39 cellular contexts compared by ENCODE assay signal in genomic region chr1:246416261-246416660, GRCh38.
"Had no signal": no experiment of that assay in that cellular context is flagged by ENCODE, and none has a peak within 500 bp of the region (broad histone marks: within the 10 kb centered on the region; RNA-seq: fewer than 3 reads in every experiment).

No MANE protein-coding gene starts in this region.

- H3K4me1 ChIP-seq: ascending aorta, Peyer's patch had no signal

- H3K4me1 Mint-ChIP-seq: activated naive CD8-positive, alpha-beta T cell treated with anti-CD3 and anti-CD28 coated beads for 36 hours; activated T-helper 17 cell treated with anti-CD3 and anti-CD28 coated beads, Interleukin-2, amount 50 U/mL, for 72 hours; T-cell had no signal

- H3K4me3 ChIP-seq: ascending aorta, MG63, Peyer's patch had no signal

- H3K27ac Mint-ChIP-seq: activated CD4-positive, alpha-beta memory T cell treated with anti-CD3 and anti-CD28 coated beads, Interleukin-2, amount 10 ng/mL, durations not matched to agents 7 days and 5 days; activated CD8-positive, alpha-beta memory T cell treated with anti-CD3 and anti-CD28 coated beads, Interleukin-2, amount 10 ng/mL, durations not matched to agents 7 days and 5 days; activated naive CD8-positive, alpha-beta T cell treated with anti-CD3 and anti-CD28 coated beads for 36 hours; activated T-cell treated with anti-CD3 and anti-CD28 coated beads, Interleukin-2, amount 50 U/mL, for 72 hours; activated T-helper 17 cell treated with anti-CD3 and anti-CD28 coated beads, Interleukin-2, amount 50 U/mL, for 72 hours; T-cell had no signal

- H3K36me3 ChIP-seq: ascending aorta, brain microvascular endothelial cell had no signal

- H3K27me3 ChIP-seq: ascending aorta, brain microvascular endothelial cell, MG63, Peyer's patch had no signal

- ATAC-seq: activated CD8-positive, alpha-beta memory T cell treated with anti-CD3 and anti-CD28 coated beads, Interleukin-2, amount 10 ng/mL, durations not matched to agents 7 days and 5 days; activated T-cell treated with anti-CD3 and anti-CD28 coated beads, Interleukin-2, amount 50 U/mL, for 72 hours; activated T-helper 17 cell treated with anti-CD3 and anti-CD28 coated beads, Interleukin-2, amount 50 U/mL, for 72 hours; PC-3; Right ventricle myocardium inferior; SK-N-SH treated with all-trans-retinoic acid at 6 μM for 48 hours; T-cell had no signal

- DNase-seq: activated CD4-positive, alpha-beta memory T cell treated with anti-CD3 and anti-CD28 coated beads, Interleukin-2, amount 10 ng/mL, durations not matched to agents 7 days and 5 days; activated CD4-positive, alpha-beta T cell treated with anti-CD3 and anti-CD28 coated beads for 1 hour; activated CD4-positive, alpha-beta T cell treated with anti-CD3 and anti-CD28 coated beads for 48 hours; activated CD4-positive, CD25-positive, alpha-beta regulatory T cell; activated CD8-positive, alpha-beta memory T cell treated with anti-CD3 and anti-CD28 coated beads for 24 hours; activated CD8-positive, alpha-beta memory T cell treated with anti-CD3 and anti-CD28 coated beads, Interleukin-2, amount 10 ng/mL, durations not matched to agents 7 days and 5 days; activated CD8-positive, alpha-beta memory T cell treated with anti-CD3 and anti-CD28 coated beads, Interleukin-2, amount 50 U/mL, for 48 hours; activated effector memory CD4-positive, alpha-beta T cell treated with anti-CD3 and anti-CD28 coated beads, Interleukin-2, amount 50 U/mL, for 16 hours; activated naive CD4-positive, alpha-beta T cell; activated naive CD4-positive, alpha-beta T cell treated with anti-CD3 and anti-CD28 coated beads, Interleukin-2, amount 50 U/mL, for 16 hours; activated naive CD8-positive, alpha-beta T cell treated with anti-CD3 and anti-CD28 coated beads for 36 hours; activated T-cell treated with anti-CD3 and anti-CD28 coated beads, Interleukin-2, amount 50 U/mL, for 72 hours; amygdala; brain microvascular endothelial cell; central memory CD4-positive, alpha-beta T cell; Karpas-422; KBM-7; MG63; NCI-H1048; NCI-H1105 treated with DMSO at 0.1 percent for 48 hours; NCI-H1436; NCI-H1694; NCI-H1930; NCI-H2081 treated with DMSO at 0.1 percent for 48 hours; NCI-H345; NCI-H524 treated with DMSO at 0.1 percent for 48 hours; NCI-H748 treated with DMSO at 0.1 percent for 48 hours; NK-92 treated with Interleukin-12 subunit alpha and Interleukin-12 subunit beta, amount 100 ng/mL, for 24 hours; PC-3; Peyer's patch; RPMI8226; SIG-M5; T-cell; T1000; WERI-Rb-1 had no signal

- H3K4me3 Mint-ChIP-seq: activated CD4-positive, alpha-beta memory T cell treated with anti-CD3 and anti-CD28 coated beads, Interleukin-2, amount 10 ng/mL, durations not matched to agents 7 days and 5 days; activated CD8-positive, alpha-beta memory T cell treated with anti-CD3 and anti-CD28 coated beads, Interleukin-2, amount 10 ng/mL, durations not matched to agents 7 days and 5 days; activated naive CD8-positive, alpha-beta T cell treated with anti-CD3 and anti-CD28 coated beads for 36 hours; activated T-cell treated with anti-CD3 and anti-CD28 coated beads, Interleukin-2, amount 50 U/mL, for 72 hours; activated T-helper 17 cell treated with anti-CD3 and anti-CD28 coated beads, Interleukin-2, amount 50 U/mL, for 72 hours; T-cell had no signal

- H3K27ac ChIP-seq: ascending aorta, brain microvascular endothelial cell, Peyer's patch, WERI-Rb-1 had no signal

- H3K27me3 Mint-ChIP-seq: activated CD4-positive, alpha-beta memory T cell treated with anti-CD3 and anti-CD28 coated beads, Interleukin-2, amount 10 ng/mL, durations not matched to agents 7 days and 5 days; activated CD8-positive, alpha-beta memory T cell treated with anti-CD3 and anti-CD28 coated beads, Interleukin-2, amount 10 ng/mL, durations not matched to agents 7 days and 5 days; activated naive CD8-positive, alpha-beta T cell treated with anti-CD3 and anti-CD28 coated beads for 36 hours; activated T-helper 17 cell treated with anti-CD3 and anti-CD28 coated beads, Interleukin-2, amount 50 U/mL, for 72 hours; T-cell had no signal
